ENCODE assay signal across 1 cellular context in genomic region chr17:82767041-82767754, GRCh38.
TF ChIP-seq lines count a peak whose summit lies in the region.

No MANE protein-coding gene starts in this region.

TF ChIP-seq in HepG2, 621 proteins besides CTCF, POLR2A, EP300 and RAD21 (continued from another document):
- TF ChIP-seq, protein P1, sequence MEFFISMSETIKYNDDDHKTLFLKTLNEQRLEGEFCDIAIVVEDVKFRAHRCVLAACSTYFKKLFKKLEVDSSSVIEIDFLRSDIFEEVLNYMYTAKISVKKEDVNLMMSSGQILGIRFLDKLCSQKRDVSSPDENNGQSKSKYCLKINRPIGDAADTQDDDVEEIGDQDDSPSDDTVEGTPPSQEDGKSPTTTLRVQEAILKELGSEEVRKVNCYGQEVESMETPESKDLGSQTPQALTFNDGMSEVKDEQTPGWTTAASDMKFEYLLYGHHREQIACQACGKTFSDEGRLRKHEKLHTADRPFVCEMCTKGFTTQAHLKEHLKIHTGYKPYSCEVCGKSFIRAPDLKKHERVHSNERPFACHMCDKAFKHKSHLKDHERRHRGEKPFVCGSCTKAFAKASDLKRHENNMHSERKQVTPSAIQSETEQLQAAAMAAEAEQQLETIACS (CRISPR knock-in tag; IDR thresholded peaks at IDR 0.05), result 0 out of 2 replicates have a peak, but pooled peaks have one; percentile 20
- TF ChIP-seq TEAD3 (CRISPR knock-in tag; optimal IDR thresholded peaks at IDR 0.05; ENCODE audit: borderline replicate concordance) (peak; percentile 63), RFX1 (IDR thresholded peaks at IDR 0.05) (no peak), STAG1 (CRISPR knock-in tag; IDR thresholded peaks at IDR 0.05) (peak; percentile 94), FOXM1 (CRISPR knock-in tag; IDR thresholded peaks at IDR 0.05) (peak; percentile 41; the same call in 1 of the 2 replicates), ZNF768 (CRISPR knock-in tag; IDR thresholded peaks at IDR 0.05) (peak; percentile 29; the same call in 1 of the 2 replicates), NRL (CRISPR knock-in tag; IDR thresholded peaks at IDR 0.05; ENCODE audit: borderline replicate concordance) (0 out of 2 replicates have a peak, but pooled peaks have one; percentile 17)
